Comparison of ENCODE assay signal across 2 cellular contexts in genomic region chr7:100641860-100642533, GRCh38.
TF ChIP-seq lines count a peak whose summit lies in the region.

No MANE protein-coding gene starts in this region.

TF ChIP-seq in GM23338, 12 proteins besides CTCF, POLR2A, EP300 and RAD21:
- TF ChIP-seq ZNF331 (CRISPR knock-in tag; IDR thresholded peaks at IDR 0.05; ENCODE audit: low read depth) (no peak), ZNF114 (CRISPR knock-in tag; IDR thresholded peaks at IDR 0.05) (no peak), EZH2 (IDR thresholded peaks at IDR 0.05; ENCODE audit: low read depth, unreplicated experiment) (no peak), JUNB (IDR thresholded peaks at IDR 0.05; ENCODE audit: unreplicated experiment) (no peak), NANOG (IDR thresholded peaks at IDR 0.05; ENCODE audit: borderline replicate concordance) (no peak)
- TF ChIP-seq, protein P1, sequence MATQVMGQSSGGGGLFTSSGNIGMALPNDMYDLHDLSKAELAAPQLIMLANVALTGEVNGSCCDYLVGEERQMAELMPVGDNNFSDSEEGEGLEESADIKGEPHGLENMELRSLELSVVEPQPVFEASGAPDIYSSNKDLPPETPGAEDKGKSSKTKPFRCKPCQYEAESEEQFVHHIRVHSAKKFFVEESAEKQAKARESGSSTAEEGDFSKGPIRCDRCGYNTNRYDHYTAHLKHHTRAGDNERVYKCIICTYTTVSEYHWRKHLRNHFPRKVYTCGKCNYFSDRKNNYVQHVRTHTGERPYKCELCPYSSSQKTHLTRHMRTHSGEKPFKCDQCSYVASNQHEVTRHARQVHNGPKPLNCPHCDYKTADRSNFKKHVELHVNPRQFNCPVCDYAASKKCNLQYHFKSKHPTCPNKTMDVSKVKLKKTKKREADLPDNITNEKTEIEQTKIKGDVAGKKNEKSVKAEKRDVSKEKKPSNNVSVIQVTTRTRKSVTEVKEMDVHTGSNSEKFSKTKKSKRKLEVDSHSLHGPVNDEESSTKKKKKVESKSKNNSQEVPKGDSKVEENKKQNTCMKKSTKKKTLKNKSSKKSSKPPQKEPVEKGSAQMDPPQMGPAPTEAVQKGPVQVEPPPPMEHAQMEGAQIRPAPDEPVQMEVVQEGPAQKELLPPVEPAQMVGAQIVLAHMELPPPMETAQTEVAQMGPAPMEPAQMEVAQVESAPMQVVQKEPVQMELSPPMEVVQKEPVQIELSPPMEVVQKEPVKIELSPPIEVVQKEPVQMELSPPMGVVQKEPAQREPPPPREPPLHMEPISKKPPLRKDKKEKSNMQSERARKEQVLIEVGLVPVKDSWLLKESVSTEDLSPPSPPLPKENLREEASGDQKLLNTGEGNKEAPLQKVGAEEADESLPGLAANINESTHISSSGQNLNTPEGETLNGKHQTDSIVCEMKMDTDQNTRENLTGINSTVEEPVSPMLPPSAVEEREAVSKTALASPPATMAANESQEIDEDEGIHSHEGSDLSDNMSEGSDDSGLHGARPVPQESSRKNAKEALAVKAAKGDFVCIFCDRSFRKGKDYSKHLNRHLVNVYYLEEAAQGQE (IDR thresholded peaks at IDR 0.05; ENCODE audit: unreplicated experiment) = no peak
- TF ChIP-seq, protein P2, sequence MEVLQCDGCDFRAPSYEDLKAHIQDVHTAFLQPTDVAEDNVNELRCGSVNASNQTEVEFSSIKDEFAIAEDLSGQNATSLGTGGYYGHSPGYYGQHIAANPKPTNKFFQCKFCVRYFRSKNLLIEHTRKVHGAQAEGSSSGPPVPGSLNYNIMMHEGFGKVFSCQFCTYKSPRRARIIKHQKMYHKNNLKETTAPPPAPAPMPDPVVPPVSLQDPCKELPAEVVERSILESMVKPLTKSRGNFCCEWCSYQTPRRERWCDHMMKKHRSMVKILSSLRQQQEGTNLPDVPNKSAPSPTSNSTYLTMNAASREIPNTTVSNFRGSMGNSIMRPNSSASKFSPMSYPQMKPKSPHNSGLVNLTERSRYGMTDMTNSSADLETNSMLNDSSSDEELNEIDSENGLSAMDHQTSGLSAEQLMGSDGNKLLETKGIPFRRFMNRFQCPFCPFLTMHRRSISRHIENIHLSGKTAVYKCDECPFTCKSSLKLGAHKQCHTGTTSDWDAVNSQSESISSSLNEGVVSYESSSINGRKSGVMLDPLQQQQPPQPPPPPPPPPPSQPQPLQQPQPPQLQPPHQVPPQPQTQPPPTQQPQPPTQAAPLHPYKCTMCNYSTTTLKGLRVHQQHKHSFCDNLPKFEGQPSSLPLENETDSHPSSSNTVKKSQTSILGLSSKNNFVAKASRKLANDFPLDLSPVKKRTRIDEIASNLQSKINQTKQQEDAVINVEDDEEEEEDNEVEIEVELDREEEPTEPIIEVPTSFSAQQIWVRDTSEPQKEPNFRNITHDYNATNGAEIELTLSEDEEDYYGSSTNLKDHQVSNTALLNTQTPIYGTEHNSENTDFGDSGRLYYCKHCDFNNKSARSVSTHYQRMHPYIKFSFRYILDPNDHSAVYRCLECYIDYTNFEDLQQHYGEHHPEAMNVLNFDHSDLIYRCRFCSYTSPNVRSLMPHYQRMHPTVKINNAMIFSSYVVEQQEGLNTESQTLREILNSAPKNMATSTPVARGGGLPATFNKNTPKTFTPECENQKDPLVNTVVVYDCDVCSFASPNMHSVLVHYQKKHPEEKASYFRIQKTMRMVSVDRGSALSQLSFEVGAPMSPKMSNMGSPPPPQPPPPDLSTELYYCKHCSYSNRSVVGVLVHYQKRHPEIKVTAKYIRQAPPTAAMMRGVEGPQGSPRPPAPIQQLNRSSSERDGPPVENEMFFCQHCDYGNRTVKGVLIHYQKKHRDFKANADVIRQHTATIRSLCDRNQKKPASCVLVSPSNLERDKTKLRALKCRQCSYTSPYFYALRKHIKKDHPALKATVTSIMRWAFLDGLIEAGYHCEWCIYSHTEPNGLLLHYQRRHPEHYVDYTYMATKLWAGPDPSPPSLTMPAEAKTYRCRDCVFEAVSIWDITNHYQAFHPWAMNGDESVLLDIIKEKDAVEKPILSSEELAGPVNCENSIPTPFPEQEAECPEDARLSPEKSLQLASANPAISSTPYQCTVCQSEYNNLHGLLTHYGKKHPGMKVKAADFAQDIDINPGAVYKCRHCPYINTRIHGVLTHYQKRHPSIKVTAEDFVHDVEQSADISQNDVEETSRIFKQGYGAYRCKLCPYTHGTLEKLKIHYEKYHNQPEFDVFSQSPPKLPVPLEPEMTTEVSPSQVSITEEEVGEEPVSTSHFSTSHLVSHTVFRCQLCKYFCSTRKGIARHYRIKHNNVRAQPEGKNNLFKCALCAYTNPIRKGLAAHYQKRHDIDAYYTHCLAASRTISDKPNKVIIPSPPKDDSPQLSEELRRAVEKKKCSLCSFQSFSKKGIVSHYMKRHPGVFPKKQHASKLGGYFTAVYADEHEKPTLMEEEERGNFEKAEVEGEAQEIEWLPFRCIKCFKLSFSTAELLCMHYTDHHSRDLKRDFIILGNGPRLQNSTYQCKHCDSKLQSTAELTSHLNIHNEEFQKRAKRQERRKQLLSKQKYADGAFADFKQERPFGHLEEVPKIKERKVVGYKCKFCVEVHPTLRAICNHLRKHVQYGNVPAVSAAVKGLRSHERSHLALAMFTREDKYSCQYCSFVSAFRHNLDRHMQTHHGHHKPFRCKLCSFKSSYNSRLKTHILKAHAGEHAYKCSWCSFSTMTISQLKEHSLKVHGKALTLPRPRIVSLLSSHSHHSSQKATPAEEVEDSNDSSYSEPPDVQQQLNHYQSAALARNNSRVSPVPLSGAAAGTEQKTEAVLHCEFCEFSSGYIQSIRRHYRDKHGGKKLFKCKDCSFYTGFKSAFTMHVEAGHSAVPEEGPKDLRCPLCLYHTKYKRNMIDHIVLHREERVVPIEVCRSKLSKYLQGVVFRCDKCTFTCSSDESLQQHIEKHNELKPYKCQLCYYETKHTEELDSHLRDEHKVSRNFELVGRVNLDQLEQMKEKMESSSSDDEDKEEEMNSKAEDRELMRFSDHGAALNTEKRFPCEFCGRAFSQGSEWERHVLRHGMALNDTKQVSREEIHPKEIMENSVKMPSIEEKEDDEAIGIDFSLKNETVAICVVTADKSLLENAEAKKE (CRISPR knock-in tag; IDR thresholded peaks at IDR 0.05) = no peak

TF ChIP-seq in HepG2, 621 proteins besides CTCF, POLR2A, EP300 and RAD21 (continues in another document):
- 0 out of 2 replicates have a peak, but pooled peaks have one; percentile 1 for TF ChIP-seq ZFX (CRISPR knock-in tag; IDR thresholded peaks at IDR 0.05; ENCODE audit: low read depth)
- no peak for TF ChIP-seq MBNL3 (CRISPR knock-in tag; conservative IDR thresholded peaks at IDR 0.05)
- no peak for TF ChIP-seq ZMYM2 (CRISPR knock-in tag; IDR thresholded peaks at IDR 0.05)
- peak; percentile 7; the same call in 1 of the 2 replicates for TF ChIP-seq NCOA2 (CRISPR knock-in tag; IDR thresholded peaks at IDR 0.05)
- peak; percentile 0; the same call in 1 of the 2 replicates for TF ChIP-seq ZNF770 (CRISPR knock-in tag; IDR thresholded peaks at IDR 0.05)
- 0 out of 2 replicates have a peak, but pooled peaks have one; percentile 62 for TF ChIP-seq ETS1 (CRISPR knock-in tag; IDR thresholded peaks at IDR 0.05)
- 0 out of 2 replicates have a peak, but pooled peaks have one; percentile 15 for TF ChIP-seq ZNF431 (CRISPR knock-in tag; IDR thresholded peaks at IDR 0.05; ENCODE audit: borderline replicate concordance, low read depth)
- TF ChIP-seq ZNF891 (CRISPR knock-in tag; IDR thresholded peaks at IDR 0.05) = peak; percentile 68; the same call in 1 of the 2 replicates
- TF ChIP-seq ZNF343 (CRISPR knock-in tag; IDR thresholded peaks at IDR 0.05) = no peak
- TF ChIP-seq ZNF687 (CRISPR knock-in tag; IDR thresholded peaks at IDR 0.05) = peak; percentile 69
- no peak for TF ChIP-seq RBM22 (optimal IDR thresholded peaks at IDR 0.05; ENCODE audit: low read length)
- TF ChIP-seq FOSL2 (CRISPR knock-in tag; IDR thresholded peaks at IDR 0.05) = peak; percentile 3; the same call in 1 of the 2 replicates
- 0 out of 2 replicates have a peak, but pooled peaks have one; percentile 2 for TF ChIP-seq GABPB1 (CRISPR knock-in tag; IDR thresholded peaks at IDR 0.05)
- 0 out of 2 replicates have a peak, but pooled peaks have one; percentile 7 for TF ChIP-seq DPF2 (CRISPR knock-in tag; IDR thresholded peaks at IDR 0.05; ENCODE audit: borderline replicate concordance, low read depth)
- TF ChIP-seq CHD4 (IDR thresholded peaks at IDR 0.05; ENCODE audit: borderline replicate concordance, low read length) = 0 out of 2 replicates have a peak, but pooled peaks have one; percentile 36
- no peak for TF ChIP-seq MLX (CRISPR knock-in tag; IDR thresholded peaks at IDR 0.05)
- TF ChIP-seq, protein P3, sequence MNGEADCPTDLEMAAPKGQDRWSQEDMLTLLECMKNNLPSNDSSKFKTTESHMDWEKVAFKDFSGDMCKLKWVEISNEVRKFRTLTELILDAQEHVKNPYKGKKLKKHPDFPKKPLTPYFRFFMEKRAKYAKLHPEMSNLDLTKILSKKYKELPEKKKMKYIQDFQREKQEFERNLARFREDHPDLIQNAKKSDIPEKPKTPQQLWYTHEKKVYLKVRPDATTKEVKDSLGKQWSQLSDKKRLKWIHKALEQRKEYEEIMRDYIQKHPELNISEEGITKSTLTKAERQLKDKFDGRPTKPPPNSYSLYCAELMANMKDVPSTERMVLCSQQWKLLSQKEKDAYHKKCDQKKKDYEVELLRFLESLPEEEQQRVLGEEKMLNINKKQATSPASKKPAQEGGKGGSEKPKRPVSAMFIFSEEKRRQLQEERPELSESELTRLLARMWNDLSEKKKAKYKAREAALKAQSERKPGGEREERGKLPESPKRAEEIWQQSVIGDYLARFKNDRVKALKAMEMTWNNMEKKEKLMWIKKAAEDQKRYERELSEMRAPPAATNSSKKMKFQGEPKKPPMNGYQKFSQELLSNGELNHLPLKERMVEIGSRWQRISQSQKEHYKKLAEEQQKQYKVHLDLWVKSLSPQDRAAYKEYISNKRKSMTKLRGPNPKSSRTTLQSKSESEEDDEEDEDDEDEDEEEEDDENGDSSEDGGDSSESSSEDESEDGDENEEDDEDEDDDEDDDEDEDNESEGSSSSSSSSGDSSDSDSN (CRISPR knock-in tag; IDR thresholded peaks at IDR 0.05) = no peak; the same call in 1 of the 2 replicates
- peak; percentile 52; the same call in 1 of the 2 replicates for TF ChIP-seq ZNF414 (CRISPR knock-in tag; IDR thresholded peaks at IDR 0.05)
- TF ChIP-seq ZNF792 (CRISPR knock-in tag; IDR thresholded peaks at IDR 0.05) = 0 out of 2 replicates have a peak, but pooled peaks have one; percentile 5
- TF ChIP-seq NFYC (CRISPR knock-in tag; IDR thresholded peaks at IDR 0.05) = no peak
- TF ChIP-seq ZNF781 (CRISPR knock-in tag; IDR thresholded peaks at IDR 0.05; ENCODE audit: borderline replicate concordance, not compliant biosample characterization) = peak; percentile 16
